1 cellular context compared by ENCODE assay signal in the genomic region with DNA sequence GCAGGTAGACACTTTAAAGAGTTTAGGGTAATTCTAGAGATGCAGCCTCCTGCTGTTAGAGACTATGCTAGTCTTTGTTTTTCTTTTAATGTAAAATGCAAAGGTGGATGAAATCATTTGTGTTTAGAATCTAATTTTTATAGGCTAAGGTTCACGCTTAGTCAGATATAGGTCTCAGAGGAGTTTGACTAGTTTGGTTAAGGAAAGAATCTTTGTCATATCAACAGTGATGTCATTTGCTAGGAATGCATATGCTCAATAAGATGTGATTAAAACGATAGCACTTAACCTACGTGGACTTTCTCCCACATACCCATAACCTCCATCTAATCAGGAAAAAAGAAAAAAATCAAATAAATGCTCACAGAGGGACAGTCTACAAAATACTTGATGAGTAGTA.
TF ChIP-seq lines count a peak whose summit lies in the region.

No MANE protein-coding gene starts in this region.

TF ChIP-seq in WTC11, 78 proteins besides CTCF, POLR2A, EP300 and RAD21 (continued from another document):
- TF ChIP-seq, protein P1, sequence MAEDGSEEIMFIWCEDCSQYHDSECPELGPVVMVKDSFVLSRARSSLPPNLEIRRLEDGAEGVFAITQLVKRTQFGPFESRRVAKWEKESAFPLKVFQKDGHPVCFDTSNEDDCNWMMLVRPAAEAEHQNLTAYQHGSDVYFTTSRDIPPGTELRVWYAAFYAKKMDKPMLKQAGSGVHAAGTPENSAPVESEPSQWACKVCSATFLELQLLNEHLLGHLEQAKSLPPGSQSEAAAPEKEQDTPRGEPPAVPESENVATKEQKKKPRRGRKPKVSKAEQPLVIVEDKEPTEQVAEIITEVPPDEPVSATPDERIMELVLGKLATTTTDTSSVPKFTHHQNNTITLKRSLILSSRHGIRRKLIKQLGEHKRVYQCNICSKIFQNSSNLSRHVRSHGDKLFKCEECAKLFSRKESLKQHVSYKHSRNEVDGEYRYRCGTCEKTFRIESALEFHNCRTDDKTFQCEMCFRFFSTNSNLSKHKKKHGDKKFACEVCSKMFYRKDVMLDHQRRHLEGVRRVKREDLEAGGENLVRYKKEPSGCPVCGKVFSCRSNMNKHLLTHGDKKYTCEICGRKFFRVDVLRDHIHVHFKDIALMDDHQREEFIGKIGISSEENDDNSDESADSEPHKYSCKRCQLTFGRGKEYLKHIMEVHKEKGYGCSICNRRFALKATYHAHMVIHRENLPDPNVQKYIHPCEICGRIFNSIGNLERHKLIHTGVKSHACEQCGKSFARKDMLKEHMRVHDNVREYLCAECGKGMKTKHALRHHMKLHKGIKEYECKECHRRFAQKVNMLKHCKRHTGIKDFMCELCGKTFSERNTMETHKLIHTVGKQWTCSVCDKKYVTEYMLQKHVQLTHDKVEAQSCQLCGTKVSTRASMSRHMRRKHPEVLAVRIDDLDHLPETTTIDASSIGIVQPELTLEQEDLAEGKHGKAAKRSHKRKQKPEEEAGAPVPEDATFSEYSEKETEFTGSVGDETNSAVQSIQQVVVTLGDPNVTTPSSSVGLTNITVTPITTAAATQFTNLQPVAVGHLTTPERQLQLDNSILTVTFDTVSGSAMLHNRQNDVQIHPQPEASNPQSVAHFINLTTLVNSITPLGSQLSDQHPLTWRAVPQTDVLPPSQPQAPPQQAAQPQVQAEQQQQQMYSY (CRISPR knock-in tag; IDR thresholded peaks at IDR 0.05): no peak
- TF ChIP-seq CBFB (CRISPR knock-in tag; IDR thresholded peaks at IDR 0.05; ENCODE audit: low read depth) (no peak), ELF4 (CRISPR knock-in tag; IDR thresholded peaks at IDR 0.05; ENCODE audit: low read depth) (no peak), MXD4 (CRISPR knock-in tag; IDR thresholded peaks at IDR 0.05; ENCODE audit: borderline replicate concordance) (no peak), FOXP1 (CRISPR knock-in tag; IDR thresholded peaks at IDR 0.05; ENCODE audit: borderline replicate concordance) (no peak), JAZF1 (CRISPR knock-in tag; IDR thresholded peaks at IDR 0.05) (no peak), NFYB (CRISPR knock-in tag; conservative IDR thresholded peaks at IDR 0.05; ENCODE audit: low read depth) (no peak), CREB1 (CRISPR knock-in tag; IDR thresholded peaks at IDR 0.05) (no peak), ATF1 (CRISPR knock-in tag; IDR thresholded peaks at IDR 0.05) (no peak), TEAD1 (CRISPR knock-in tag; IDR thresholded peaks at IDR 0.05) (no peak), SP1 (CRISPR knock-in tag; conservative IDR thresholded peaks at IDR 0.05) (no peak), IRF2 (CRISPR knock-in tag; IDR thresholded peaks at IDR 0.05; ENCODE audit: borderline replicate concordance, low read depth) (no peak)
- TF ChIP-seq, protein P2, sequence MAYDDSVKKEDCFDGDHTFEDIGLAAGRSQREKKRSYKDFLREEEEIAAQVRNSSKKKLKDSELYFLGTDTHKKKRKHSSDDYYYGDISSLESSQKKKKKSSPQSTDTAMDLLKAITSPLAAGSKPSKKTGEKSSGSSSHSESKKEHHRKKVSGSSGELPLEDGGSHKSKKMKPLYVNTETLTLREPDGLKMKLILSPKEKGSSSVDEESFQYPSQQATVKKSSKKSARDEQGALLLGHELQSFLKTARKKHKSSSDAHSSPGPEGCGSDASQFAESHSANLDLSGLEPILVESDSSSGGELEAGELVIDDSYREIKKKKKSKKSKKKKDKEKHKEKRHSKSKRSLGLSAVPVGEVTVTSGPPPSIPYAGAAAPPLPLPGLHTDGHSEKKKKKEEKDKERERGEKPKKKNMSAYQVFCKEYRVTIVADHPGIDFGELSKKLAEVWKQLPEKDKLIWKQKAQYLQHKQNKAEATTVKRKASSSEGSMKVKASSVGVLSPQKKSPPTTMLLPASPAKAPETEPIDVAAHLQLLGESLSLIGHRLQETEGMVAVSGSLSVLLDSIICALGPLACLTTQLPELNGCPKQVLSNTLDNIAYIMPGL (CRISPR knock-in tag; IDR thresholded peaks at IDR 0.05): no peak
- TF ChIP-seq, protein P3, sequence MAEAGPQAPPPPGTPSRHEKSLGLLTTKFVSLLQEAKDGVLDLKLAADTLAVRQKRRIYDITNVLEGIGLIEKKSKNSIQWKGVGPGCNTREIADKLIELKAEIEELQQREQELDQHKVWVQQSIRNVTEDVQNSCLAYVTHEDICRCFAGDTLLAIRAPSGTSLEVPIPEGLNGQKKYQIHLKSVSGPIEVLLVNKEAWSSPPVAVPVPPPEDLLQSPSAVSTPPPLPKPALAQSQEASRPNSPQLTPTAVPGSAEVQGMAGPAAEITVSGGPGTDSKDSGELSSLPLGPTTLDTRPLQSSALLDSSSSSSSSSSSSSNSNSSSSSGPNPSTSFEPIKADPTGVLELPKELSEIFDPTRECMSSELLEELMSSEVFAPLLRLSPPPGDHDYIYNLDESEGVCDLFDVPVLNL (CRISPR knock-in tag; IDR thresholded peaks at IDR 0.05; ENCODE audit: borderline replicate concordance, low read depth): no peak
- TF ChIP-seq, protein P4, sequence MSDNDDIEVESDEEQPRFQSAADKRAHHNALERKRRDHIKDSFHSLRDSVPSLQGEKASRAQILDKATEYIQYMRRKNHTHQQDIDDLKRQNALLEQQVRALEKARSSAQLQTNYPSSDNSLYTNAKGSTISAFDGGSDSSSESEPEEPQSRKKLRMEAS (CRISPR knock-in tag; IDR thresholded peaks at IDR 0.05): no peak
- TF ChIP-seq, protein P5, sequence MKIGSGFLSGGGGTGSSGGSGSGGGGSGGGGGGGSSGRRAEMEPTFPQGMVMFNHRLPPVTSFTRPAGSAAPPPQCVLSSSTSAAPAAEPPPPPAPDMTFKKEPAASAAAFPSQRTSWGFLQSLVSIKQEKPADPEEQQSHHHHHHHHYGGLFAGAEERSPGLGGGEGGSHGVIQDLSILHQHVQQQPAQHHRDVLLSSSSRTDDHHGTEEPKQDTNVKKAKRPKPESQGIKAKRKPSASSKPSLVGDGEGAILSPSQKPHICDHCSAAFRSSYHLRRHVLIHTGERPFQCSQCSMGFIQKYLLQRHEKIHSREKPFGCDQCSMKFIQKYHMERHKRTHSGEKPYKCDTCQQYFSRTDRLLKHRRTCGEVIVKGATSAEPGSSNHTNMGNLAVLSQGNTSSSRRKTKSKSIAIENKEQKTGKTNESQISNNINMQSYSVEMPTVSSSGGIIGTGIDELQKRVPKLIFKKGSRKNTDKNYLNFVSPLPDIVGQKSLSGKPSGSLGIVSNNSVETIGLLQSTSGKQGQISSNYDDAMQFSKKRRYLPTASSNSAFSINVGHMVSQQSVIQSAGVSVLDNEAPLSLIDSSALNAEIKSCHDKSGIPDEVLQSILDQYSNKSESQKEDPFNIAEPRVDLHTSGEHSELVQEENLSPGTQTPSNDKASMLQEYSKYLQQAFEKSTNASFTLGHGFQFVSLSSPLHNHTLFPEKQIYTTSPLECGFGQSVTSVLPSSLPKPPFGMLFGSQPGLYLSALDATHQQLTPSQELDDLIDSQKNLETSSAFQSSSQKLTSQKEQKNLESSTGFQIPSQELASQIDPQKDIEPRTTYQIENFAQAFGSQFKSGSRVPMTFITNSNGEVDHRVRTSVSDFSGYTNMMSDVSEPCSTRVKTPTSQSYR (CRISPR knock-in tag; IDR thresholded peaks at IDR 0.05): no peak
TF ChIP-seq in WTC11: peak in this region for 0.
